In the genomic region with DNA sequence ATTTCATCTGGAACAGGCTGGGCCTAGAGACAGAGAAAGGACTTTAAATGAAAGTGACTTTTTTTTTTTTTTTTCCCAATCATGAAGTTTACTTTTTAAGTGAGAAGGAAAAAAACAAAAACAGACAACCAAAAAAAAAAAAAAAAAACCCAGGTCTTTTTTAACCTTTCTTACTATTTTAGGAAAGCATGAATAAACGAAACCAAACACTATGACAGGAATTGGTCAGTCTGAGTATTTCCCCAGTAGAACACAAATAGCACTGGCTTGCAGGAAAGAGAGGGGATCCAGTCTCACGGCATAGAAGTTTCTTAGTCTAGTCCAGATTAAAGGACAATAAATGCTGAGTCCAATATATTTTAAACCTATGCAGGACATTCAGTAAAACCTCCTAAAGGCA, we compare ENCODE assay signal across 15 cellular contexts.
DNase-seq lines count a peak whose midpoint lies in the region; ATAC-seq, FAIRE-seq and TF ChIP-seq lines count a peak whose summit lies in the region.
"Had no signal": no experiment of that assay in that cellular context is flagged by ENCODE, and none has a peak within 500 bp of the region (broad histone marks: within the 10 kb centered on the region; RNA-seq: fewer than 3 reads in every experiment).

No MANE protein-coding gene starts in this region.

- no peaks in the 10 kb centered on the region for H3K36me3 ChIP-seq in thoracic aorta
- H3K36me3 ChIP-seq in PC-9 (ENCODE audit: low read depth), result no peaks in the 10 kb centered on the region

- no peaks in the 10 kb centered on the region for H4K20me1 ChIP-seq in PC-9 (ENCODE audit: insufficient read depth)

- CTCF ChIA-PET in PC-9 (lab: Charles Lee), result no interaction called here

- H3F3A ChIP-seq in PC-9 (ENCODE audit: insufficient read depth, low read depth), result no peaks in the 10 kb centered on the region

- no peaks in the 10 kb centered on the region for H3K79me2 ChIP-seq in PC-9 (ENCODE audit: low read depth)

- FAIRE-seq in urothelium cell line (lab: Jason Lieb, UNC), result no peak

- intact Hi-C loops in PC-9 (cut with micrococcal nuclease; ENCODE audit: unreplicated experiment), result no loop called here

- DNase-seq in thoracic aorta (ENCODE audit: low spot score), result no peak
- DNase-seq in PC-9, result no peak
- no peak for DNase-seq in HCEC 1CT
- DNase-seq in urothelium cell line (ENCODE audit: low spot score), result no peak
- DNase-seq: activated CD8-positive, alpha-beta memory T cell treated with anti-CD3 and anti-CD28 coated beads for 24 hours; activated naive CD4-positive, alpha-beta T cell treated with anti-CD3 and anti-CD28 coated beads, Interleukin-2, amount 50 U/mL, for 16 hours; CD4-positive, CD25-positive, alpha-beta regulatory T cell; central memory CD4-positive, alpha-beta T cell; hypothalamus; NCI-H1105 treated with DMSO at 0.1 percent for 48 hours; SHP77 treated with DMSO at 0.1 percent for 48 hours had no signal

- H3K27me3 ChIP-seq in thoracic aorta (replicated peaks; ENCODE audit: insufficient read depth) (no peaks in the 10 kb centered on the region), PC-9 (ENCODE audit: insufficient read depth, low read depth) (no peaks in the 10 kb centered on the region)

- peak overlapping the region; percentile 34 to 45 for H3K27ac ChIP-seq in thoracic aorta
- no peak overlapping the region for H3K27ac ChIP-seq in PC-9

- H3K9me3 ChIP-seq in thoracic aorta (no peaks in the 10 kb centered on the region), PC-9 (ENCODE audit: insufficient read depth, low read depth) (no peaks in the 10 kb centered on the region)

- H3K4me3 ChIP-seq in thoracic aorta, result peak overlapping the region; percentile 13
- no peak overlapping the region for H3K4me3 ChIP-seq in PC-9

- H3K9me2 ChIP-seq in PC-9 (ENCODE audit: insufficient read depth), result no peaks in the 10 kb centered on the region

- POLR2A ChIA-PET in PC-9 (lab: Charles Lee; ENCODE audit: unreplicated experiment), result no interaction called here

- peaks cover 3 to 30% of the 10 kb centered on the region in 2 donors for H3K4me1 ChIP-seq in thoracic aorta (ENCODE audit: control insufficient read depth in 1 of 2, low read depth in 2 of 2)
- no peaks in the 10 kb centered on the region for H3K4me1 ChIP-seq in PC-9 (replicated peaks; ENCODE audit: insufficient read depth)

- BruUV-seq in PC-9 (replicated peaks; lab: Mats Ljungman, UMichigan), result no TSS peak

- no peak overlapping the region for H2AFZ ChIP-seq in PC-9

- no peak for TF ChIP-seq CTCF in thoracic aorta (IDR thresholded peaks at IDR 0.05)
- no peak for TF ChIP-seq CTCF in PC-9 (conservative IDR thresholded peaks at IDR 0.05)

- no peak overlapping the region for H3K4me2 ChIP-seq in PC-9

- ATAC-seq in GM18907 (IDR thresholded peaks at IDR 0.05; ENCODE audit: unreplicated experiment) (peak; percentile 83), GM21717 (IDR thresholded peaks at IDR 0.05; ENCODE audit: unreplicated experiment) (peak; percentile 93), HG03097 (IDR thresholded peaks at IDR 0.05; ENCODE audit: low FRiP score, unreplicated experiment) (peak; percentile 75), thoracic aorta (ENCODE audit: insufficient number of reproducible peaks, low FRiP score, low read depth) (no peak)
- ATAC-seq: sciatic nerve had no signal
